ENCODE assay signal across 12 cellular contexts in genomic region chr7:77684030-77684429, GRCh38. TPM values are rescaled to one million over a fixed set of nuclear protein-coding genes. Genes with fewer than 3 reads are reported as not detected.
DNase-seq lines count a peak whose midpoint lies in the region; ATAC-seq and TF ChIP-seq lines count a peak whose summit lies in the region.
"Had no signal": no experiment of that assay in that cellular context is flagged by ENCODE, and none has a peak within 500 bp of the region (broad histone marks: within the 10 kb centered on the region; RNA-seq: fewer than 3 reads in every experiment).

No MANE protein-coding gene starts in this region.

- no peak overlapping the region for H2BK5ac ChIP-seq in mesenchymal stem cell (ENCODE audit: low read depth, low read length, poor library complexity, severe bottlenecking)

- no peak overlapping the region for H3K14ac ChIP-seq in mesenchymal stem cell (ENCODE audit: low read length in 2 of 2)

- H3K36me3 ChIP-seq in esophagus squamous epithelium (peaks cover 0 to 22% (median 0%) of the 10 kb centered on the region in 3 donors), mesenchymal stem cell (ENCODE audit: control insufficient read depth in 1 of 2, insufficient read depth in 2 of 2, low read depth in 1 of 2, low read length in 2 of 2) (peaks cover 0 to 19% of the 10 kb centered on the region in 2 experiments), upper lobe of left lung (peaks cover 0 to 16% (median 2%) of the 10 kb centered on the region in 4 donors)

- H3K27me3 ChIP-seq in esophagus squamous epithelium (no peaks in the 10 kb centered on the region), mesenchymal stem cell (ENCODE audit: control insufficient read depth in 1 of 2, insufficient read depth in 1 of 2, low read length in 2 of 2) (no peaks in the 10 kb centered on the region), upper lobe of left lung (no peaks in the 10 kb centered on the region)

- H3K4me3 ChIP-seq in esophagus squamous epithelium (no peak overlapping the region), mesenchymal stem cell (ENCODE audit: insufficient read depth in 1 of 2, low read depth in 1 of 2, low read length in 2 of 2) (peak overlapping the region in 1 of 2 experiments; percentile 0), upper lobe of left lung (no peak overlapping the region)

- ATAC-seq in upper lobe of left lung (ENCODE audit: low FRiP score in 2 of 2): peak in 1 of 2 donors; percentile 69
- ATAC-seq in HG02763 (IDR thresholded peaks at IDR 0.05; ENCODE audit: unreplicated experiment): no peak

- H3K4me1 ChIP-seq in esophagus squamous epithelium: peaks cover 8 to 80% (median 51%) of the 10 kb centered on the region in 3 donors
- H3K4me1 ChIP-seq in mesenchymal stem cell (ENCODE audit: control insufficient read depth, insufficient read depth, low read depth, low read length): peaks cover 3% of the 10 kb centered on the region
- peaks cover 32 to 42% (median 40%) of the 10 kb centered on the region in 4 donors for H3K4me1 ChIP-seq in upper lobe of left lung

- H3K4me2 ChIP-seq in mesenchymal stem cell (ENCODE audit: low read length, poor library complexity, severe bottlenecking): no peak overlapping the region

- no peak for TF ChIP-seq EP300 in upper lobe of left lung (IDR thresholded peaks at IDR 0.05)

- H3K18ac ChIP-seq in mesenchymal stem cell (ENCODE audit: low read depth in 1 of 2, low read length in 2 of 2): no peak overlapping the region

- intact Hi-C loops in esophagus squamous epithelium (cut with DNase I): no loop called here

- H2BK12ac ChIP-seq in mesenchymal stem cell (ENCODE audit: low read length in 2 of 2): no peak overlapping the region

- TF ChIP-seq CTCF in esophagus squamous epithelium (IDR thresholded peaks at IDR 0.05): no peak
- TF ChIP-seq CTCF in upper lobe of left lung (IDR thresholded peaks at IDR 0.05): no peak

- H2AK5ac ChIP-seq in mesenchymal stem cell (ENCODE audit: low read length, severe bottlenecking): no peak overlapping the region

- no peak overlapping the region for H3K23ac ChIP-seq in mesenchymal stem cell (ENCODE audit: low read length in 2 of 2)

- 15 to 34% methylated on average over 9 of the region's 9 CpGs for WGBS in esophagus squamous epithelium, 2 donors
- 63% methylated on average over 9 of the region's 9 CpGs for WGBS in mesenchymal stem cell
- WGBS in upper lobe of left lung, 2 donors: 46 to 47% methylated on average over 9 of the region's 9 CpGs

- peaks cover 21% of the 10 kb centered on the region for H3K79me1 ChIP-seq in mesenchymal stem cell (replicated peaks; ENCODE audit: low read length, poor library complexity, severe bottlenecking)

- H2BK15ac ChIP-seq in mesenchymal stem cell (ENCODE audit: low read depth, poor library complexity, severe bottlenecking): no peak overlapping the region

- no peak overlapping the region for H3K4ac ChIP-seq in mesenchymal stem cell (ENCODE audit: low read depth in 1 of 2, low read length in 2 of 2)

- H2AFZ ChIP-seq in mesenchymal stem cell (ENCODE audit: low read depth, low read length): no peak overlapping the region

- H3K9me3 ChIP-seq in esophagus squamous epithelium (no peaks in the 10 kb centered on the region), mesenchymal stem cell (ENCODE audit: control insufficient read depth, low read length) (no peaks in the 10 kb centered on the region), upper lobe of left lung (no peaks in the 10 kb centered on the region)

- no peak overlapping the region for H4K91ac ChIP-seq in mesenchymal stem cell (ENCODE audit: low read length)

- DNase-seq in NCI-H1436 (lab: John Stamatoyannopoulos, UW) (peak; percentile 35), NCI-H1436 treated with DMSO at 0.1 percent for 48 hours (lab: John Stamatoyannopoulos, UW) (no peak), esophagus squamous epithelium (lab: John Stamatoyannopoulos, UW) (no peak), mesenchymal stem cell (peak; percentile 80), upper lobe of left lung (no peak), NCI-H774 (lab: John Stamatoyannopoulos, UW) (no peak), HCEC 1CT (no peak)
- DNase-seq: activated CD8-positive, alpha-beta memory T cell treated with anti-CD3 and anti-CD28 coated beads, Interleukin-2, amount 50 U/mL, for 4 hours; naive B cell; NCI-H2171; T-helper 1 cell had no signal

- no peak overlapping the region for H2BK120ac ChIP-seq in mesenchymal stem cell (ENCODE audit: low read depth, low read length)

- no peak overlapping the region for H4K8ac ChIP-seq in mesenchymal stem cell (ENCODE audit: low read length)

- peak overlapping the region; percentile 71 for H3K9ac ChIP-seq in mesenchymal stem cell (ENCODE audit: low read length)

- peak overlapping the region; percentile 55 to 87 (median 84) for H3K27ac ChIP-seq in esophagus squamous epithelium
- H3K27ac ChIP-seq in mesenchymal stem cell (ENCODE audit: low read length, poor library complexity, severe bottlenecking): peak overlapping the region; percentile 45
- H3K27ac ChIP-seq in upper lobe of left lung: peak overlapping the region; percentile 57 to 79 (median 72)

- TF ChIP-seq POLR2A in esophagus squamous epithelium (IDR thresholded peaks at IDR 0.05): peak in 1 of 4 donors; percentile 15
- TF ChIP-seq POLR2A in upper lobe of left lung (IDR thresholded peaks at IDR 0.05): peak in 1 of 4 donors; percentile 13

RNA-seq across cellular contexts. Expression of gene RSBN1L, which starts 12.2 kb away (rescaled TPM):
- total RNA-seq in esophagus squamous epithelium (10 to 100 TPM; 10.8 to 22.9 (median 14.1) TPM), upper lobe of left lung (10 to 100 TPM; 15.1 to 43.7 (median 20.5) TPM)
- 9.5 TPM for polyA plus RNA-seq in mesenchymal stem cell (2013, experiment 1 of 2)
- polyA plus RNA-seq in mesenchymal stem cell (2013, experiment 2 of 2): 9.7 TPM

Comparison
In these comparisons a context has a peak if more than half of its experiments do, and no peak if none do; other contexts are left out.
1. DNase-seq: peak in NCI-H1436 (single experiment) and mesenchymal stem cell (single experiment); none in NCI-H1436 treated with DMSO at 0.1 percent for 48 hours (single experiment), esophagus squamous epithelium (single experiment), upper lobe of left lung (0 of 2), NCI-H774 (single experiment) and HCEC 1CT (single experiment).
2. Peak in every context shown above with its lines, with median percentiles within 50 percentile points of each other: H3K27ac ChIP-seq.